In genomic region chr1:83455753-83456152, GRCh38 we compare ENCODE assay signal across 7 cellular contexts.
DNase-seq lines count a peak whose midpoint lies in the region; ATAC-seq, FAIRE-seq and TF ChIP-seq lines count a peak whose summit lies in the region.
"Not testable (repeated sequence)": the region's sequence is repeated elsewhere in the genome, so short reads cannot be mapped to it uniquely, and the experiment has no call there.

No MANE protein-coding gene starts in this region.

- not testable (repeated sequence) for H3K27me3 Mint-ChIP-seq in activated CD4-positive, alpha-beta T cell treated with anti-CD3 and anti-CD28 coated beads, Interleukin-2, amount 10 ng/mL, durations not matched to agents 7 days and 5 days; activated naive CD4-positive, alpha-beta T cell treated with anti-CD3 and anti-CD28 coated beads, Interleukin-2, amount 50 U/mL, for 24 hours

- not testable (repeated sequence) for H2BK120ac ChIP-seq in trophoblast cell (ENCODE audit: insufficient read depth, low read length, poor library complexity)

- not testable (repeated sequence) for H3K9me2 ChIP-seq in hepatocyte (replicated peaks; ENCODE audit: insufficient read depth)

- not testable (repeated sequence) for H3K9ac ChIP-seq in trophoblast cell (ENCODE audit: low read length)

- not testable (repeated sequence) for H4K8ac ChIP-seq in trophoblast cell (ENCODE audit: low read depth, low read length)

- H2AFZ ChIP-seq in hepatocyte, result peak overlapping the region; percentile 48
- H2AFZ ChIP-seq in trophoblast cell (ENCODE audit: insufficient read depth, low read length, poor library complexity), result not testable (repeated sequence)

- H3K36me3 ChIP-seq in hepatocyte (replicated peaks; ENCODE audit: insufficient read depth, low read depth); trophoblast cell (ENCODE audit: control insufficient read depth in 1 of 2, insufficient read depth in 2 of 2, low read length in 2 of 2): not testable (repeated sequence)

- H3K27ac Mint-ChIP-seq in activated CD4-positive, alpha-beta T cell treated with anti-CD3 and anti-CD28 coated beads, Interleukin-2, amount 10 ng/mL, durations not matched to agents 7 days and 5 days; activated naive CD4-positive, alpha-beta T cell treated with anti-CD3 and anti-CD28 coated beads, Interleukin-2, amount 50 U/mL, for 24 hours: not testable (repeated sequence)

- TF ChIP-seq POLR2A in H54 (IDR thresholded peaks at IDR 0.05; ENCODE audit: low read depth, low read length), result not testable (repeated sequence)

- H2BK5ac ChIP-seq in trophoblast cell (ENCODE audit: low read depth, low read length, poor library complexity), result not testable (repeated sequence)

- ATAC-seq in GM18498 (IDR thresholded peaks at IDR 0.05; ENCODE audit: unreplicated experiment), result peak; percentile 60

- not testable (repeated sequence) for H4K20me1 ChIP-seq in hepatocyte (ENCODE audit: insufficient read depth, poor library complexity, severe bottlenecking)

- not testable (repeated sequence) for H4K91ac ChIP-seq in trophoblast cell (ENCODE audit: low read depth, low read length)

- not testable (repeated sequence) for H4K12ac ChIP-seq in trophoblast cell (ENCODE audit: low read depth, low read length)

- peaks cover 11% of the 10 kb centered on the region for H3K4me1 Mint-ChIP-seq in activated CD4-positive, alpha-beta T cell treated with anti-CD3 and anti-CD28 coated beads, Interleukin-2, amount 10 ng/mL, durations not matched to agents 7 days and 5 days
- H3K4me1 Mint-ChIP-seq in activated naive CD4-positive, alpha-beta T cell treated with anti-CD3 and anti-CD28 coated beads, Interleukin-2, amount 50 U/mL, for 24 hours, result peaks cover 20% of the 10 kb centered on the region

- FAIRE-seq in H54 (lab: Jason Lieb, UNC), result peak; percentile 96

- H3K18ac ChIP-seq in trophoblast cell (ENCODE audit: low read length), result not testable (repeated sequence)

- not testable (repeated sequence) for H3K4me1 ChIP-seq in hepatocyte (ENCODE audit: insufficient read depth); trophoblast cell (ENCODE audit: control insufficient read depth in 1 of 2, insufficient read depth in 2 of 2, low read length in 2 of 2)

- H3K27ac ChIP-seq in hepatocyte (peak overlapping the region; percentile 15), trophoblast cell (ENCODE audit: low read depth, low read length) (peak overlapping the region; percentile 74)

- not testable (repeated sequence) for DNase-seq in H54 (ENCODE audit: insufficient read length, low spot score); activated CD4-positive, alpha-beta T cell treated with anti-CD3 and anti-CD28 coated beads, Interleukin-2, amount 10 ng/mL, durations not matched to agents 7 days and 5 days; hepatocyte (ENCODE audit: low spot score); trophoblast cell
- DNase-seq in OCI-M1 (lab: John Stamatoyannopoulos, UW), result peak; percentile 28

- not testable (repeated sequence) for H2BK12ac ChIP-seq in trophoblast cell (ENCODE audit: low read length)

- H3K79me2 ChIP-seq in hepatocyte; trophoblast cell (ENCODE audit: control insufficient read depth, insufficient read depth, low read length, poor library complexity): not testable (repeated sequence)

- not testable (repeated sequence) for H3K9me3 ChIP-seq in hepatocyte (ENCODE audit: low read depth); trophoblast cell (ENCODE audit: insufficient read depth, low read depth, low read length)

- H3K4me3 Mint-ChIP-seq in activated CD4-positive, alpha-beta T cell treated with anti-CD3 and anti-CD28 coated beads, Interleukin-2, amount 10 ng/mL, durations not matched to agents 7 days and 5 days, result peak overlapping the region; percentile 7
- peak overlapping the region; percentile 41 for H3K4me3 Mint-ChIP-seq in activated naive CD4-positive, alpha-beta T cell treated with anti-CD3 and anti-CD28 coated beads, Interleukin-2, amount 50 U/mL, for 24 hours

- H3K14ac ChIP-seq in trophoblast cell (ENCODE audit: low read length), result not testable (repeated sequence)

- H3K27me3 ChIP-seq in hepatocyte; trophoblast cell (ENCODE audit: insufficient read depth, low read length): not testable (repeated sequence)

- not testable (repeated sequence) for H3K36me3 Mint-ChIP-seq in activated CD4-positive, alpha-beta T cell treated with anti-CD3 and anti-CD28 coated beads, Interleukin-2, amount 10 ng/mL, durations not matched to agents 7 days and 5 days (ENCODE audit: low read depth); activated naive CD4-positive, alpha-beta T cell treated with anti-CD3 and anti-CD28 coated beads, Interleukin-2, amount 50 U/mL, for 24 hours

- H3K23ac ChIP-seq in trophoblast cell (ENCODE audit: low read length), result not testable (repeated sequence)

- 20% methylated on average over 1 of the region's 1 CpG for WGBS in hepatocyte (ENCODE audit: low lambda C conversion rate, missing lambda C conversion rate)
- no CpG with 5 or more reads among the region's 1 CpG for WGBS in trophoblast cell (ENCODE audit: extremely low coverage, insufficient coverage, insufficient read length)

- not testable (repeated sequence) for H3K4ac ChIP-seq in trophoblast cell (ENCODE audit: low read depth, low read length)

- not testable (repeated sequence) for H3K9me3 Mint-ChIP-seq in activated CD4-positive, alpha-beta T cell treated with anti-CD3 and anti-CD28 coated beads, Interleukin-2, amount 10 ng/mL, durations not matched to agents 7 days and 5 days; activated naive CD4-positive, alpha-beta T cell treated with anti-CD3 and anti-CD28 coated beads, Interleukin-2, amount 50 U/mL, for 24 hours

- not testable (repeated sequence) for H2AK5ac ChIP-seq in trophoblast cell (ENCODE audit: low read length)

- TF ChIP-seq CTCF in hepatocyte (IDR thresholded peaks at IDR 0.05; ENCODE audit: poor library complexity), result not testable (repeated sequence)

- not testable (repeated sequence) for H3K4me3 ChIP-seq in hepatocyte; trophoblast cell (ENCODE audit: low read depth, low read length)

- not testable (repeated sequence) for H3K79me1 ChIP-seq in trophoblast cell (ENCODE audit: low read length)

- CTCF ChIA-PET in activated CD4-positive, alpha-beta T cell treated with anti-CD3 and anti-CD28 coated beads, Interleukin-2, amount 10 ng/mL, durations not matched to agents 7 days and 5 days (lab: Charles Lee), result not testable (repeated sequence)

- POLR2A ChIA-PET in activated CD4-positive, alpha-beta T cell treated with anti-CD3 and anti-CD28 coated beads, Interleukin-2, amount 10 ng/mL, durations not matched to agents 7 days and 5 days (lab: Charles Lee), result not testable (repeated sequence)

- H3K4me2 ChIP-seq in hepatocyte, result peak overlapping the region; percentile 57
- not testable (repeated sequence) for H3K4me2 ChIP-seq in trophoblast cell (ENCODE audit: low read length)
